Comparison of ENCODE assay signal across 8 cellular contexts in the genomic region with DNA sequence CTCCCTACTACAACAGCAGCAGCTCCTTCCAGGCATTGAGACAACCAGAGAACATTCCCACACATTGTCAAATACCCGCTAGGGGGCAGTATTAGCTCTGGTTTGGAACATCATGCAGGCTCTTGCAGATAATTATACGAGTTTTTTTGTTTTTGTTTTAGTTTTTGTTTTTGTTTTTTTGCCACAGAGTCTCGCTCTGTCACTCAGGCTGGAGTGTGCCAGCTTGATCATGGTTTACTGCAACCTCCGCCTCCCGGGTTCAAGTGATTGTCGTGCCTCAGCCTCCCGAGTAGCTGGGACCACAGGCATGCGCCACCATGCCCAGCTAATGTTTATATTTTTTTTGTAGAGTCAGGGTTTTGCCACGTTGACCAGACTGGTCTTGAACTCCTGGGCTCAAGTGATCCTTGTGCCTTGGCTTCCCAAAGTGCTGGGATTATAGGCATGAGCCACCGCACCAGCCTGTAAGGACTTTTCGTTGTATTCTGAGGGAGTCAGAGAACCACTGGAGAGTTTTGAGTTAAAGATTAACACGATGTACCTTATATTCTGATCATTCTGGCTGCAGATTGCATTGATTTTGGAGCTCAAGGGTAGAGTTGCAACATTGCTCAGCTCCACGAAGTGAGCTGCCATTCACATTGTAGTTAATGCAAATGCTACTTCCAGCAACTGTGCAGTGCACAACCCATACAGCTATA. TPM values are rescaled to one million over a fixed set of nuclear protein-coding genes. Genes with fewer than 3 reads are reported as not detected.
A peak's percentile ranks its signal among the peaks of the same experiment; 100 is the strongest.
DNase-seq lines count a peak whose midpoint lies in the region; ATAC-seq and TF ChIP-seq lines count a peak whose summit lies in the region.

No MANE protein-coding gene starts in this region.

- peak; percentile 79 for ATAC-seq in left ventricle myocardium superior

- H3K36me3 ChIP-seq in Karpas-422 (ENCODE audit: insufficient read depth, low read length) (no peaks in the 10 kb centered on the region), Peyer's patch (no peaks in the 10 kb centered on the region)

- TF ChIP-seq POLR2A in Peyer's patch (IDR thresholded peaks at IDR 0.05), result no peak

- no peaks in the 10 kb centered on the region for H4K20me1 ChIP-seq in Karpas-422 (ENCODE audit: insufficient read depth, low read depth, low read length)

- no peak overlapping the region for H3K9ac ChIP-seq in Karpas-422 (ENCODE audit: low read length)

- no peaks in the 10 kb centered on the region for H3K79me2 ChIP-seq in Karpas-422 (ENCODE audit: low read length)

- H3K27me3 ChIP-seq in Karpas-422 (ENCODE audit: low read length) (no peaks in the 10 kb centered on the region), Peyer's patch (no peaks in the 10 kb centered on the region)

- no peaks in the 10 kb centered on the region for H3K9me2 ChIP-seq in Karpas-422 (replicated peaks; ENCODE audit: insufficient read depth, low read length)

- no peaks in the 10 kb centered on the region for H3K9me3 ChIP-seq in Karpas-422 (ENCODE audit: low read length)
- no peaks in the 10 kb centered on the region for H3K9me3 ChIP-seq in Peyer's patch

- intact Hi-C loops in left ventricle myocardium superior (cut with micrococcal nuclease), result loop anchor here (5.0 to 10.0 kb wide), 2 partner anchors 86 to 204 kb away; partner anchors contain the start of gene CBLC

- DNase-seq in ELF-1 (ENCODE audit: low read depth, low spot score), result peak; percentile 87
- DNase-seq in Karpas-422, result peak; percentile 86
- peak in 2 of 3 donors; percentile 28 to 86 for DNase-seq in Peyer's patch
- peak; percentile 64 for DNase-seq in amniotic stem cell (lab: John Stamatoyannopoulos, UW)
- no peak for DNase-seq in left ventricle myocardium superior
- DNase-seq in retinal pigment epithelial cell (ENCODE audit: low read depth), result peak; percentile 48
- no peak for DNase-seq in cortex of kidney (lab: John Stamatoyannopoulos, UW)
- DNase-seq in GOT3 (lab: John Stamatoyannopoulos, UW), result no peak

- peak in 5 of 6 experiments; percentile 19 to 81 (median 76) for TF ChIP-seq CTCF in Peyer's patch (IDR thresholded peaks at IDR 0.05)
- TF ChIP-seq CTCF in retinal pigment epithelial cell (conservative IDR thresholded peaks at IDR 0.05; ENCODE audit: low read depth, low read length), result peak; percentile 75

- H3K27ac ChIP-seq in Karpas-422 (ENCODE audit: low read length) (no peak overlapping the region), Peyer's patch (peak overlapping the region in 1 of 4 donors; percentile 18)

- H3K4me3 ChIP-seq in Karpas-422 (ENCODE audit: low read length), result no peak overlapping the region
- peak overlapping the region in 2 of 4 donors; percentile 30 to 32 for H3K4me3 ChIP-seq in Peyer's patch
- no peak overlapping the region for H3K4me3 ChIP-seq in retinal pigment epithelial cell (ENCODE audit: low read length)

- no peak overlapping the region for H3K4me2 ChIP-seq in Karpas-422 (ENCODE audit: low read depth, low read length, poor library complexity, severe bottlenecking)

- 0 out of 2 replicates have a peak, but pooled peaks cover 4% of the 10 kb centered on the region for H3K4me1 ChIP-seq in Karpas-422 (ENCODE audit: low read length)
- peaks cover 0 to 6% (median 0%) of the 10 kb centered on the region in 4 donors for H3K4me1 ChIP-seq in Peyer's patch

- no peak overlapping the region for H2AFZ ChIP-seq in Karpas-422 (ENCODE audit: low read length)

RNA-seq across cellular contexts. Expression of gene CEACAM20, which starts 41.7 kb away (rescaled TPM):
- not detected in 2 replicates for total RNA-seq in Karpas-422 (2014; rRNA removed; shearing (Covaris generic); ENCODE audit: low replicate concordance)
- total RNA-seq in Peyer's patch (100 to 1,000 TPM in 3 of 4 donors, 1 to 10 TPM in 1; 5.0 to 490 (median 163) TPM), left ventricle myocardium superior (not detected)

RNA-seq across cellular contexts. Expression of gene IGSF23, which starts 42.2 kb away (rescaled TPM):
- not detected in 2 replicates for total RNA-seq in Karpas-422 (2014; rRNA removed; shearing (Covaris generic); ENCODE audit: low replicate concordance)
- total RNA-seq in Peyer's patch, result 10 to 100 TPM in 2 of 4 donors, 1 to 10 TPM in 1, not detected in 1; 7.5 to 20.7 (median 11.0) TPM
- total RNA-seq in left ventricle myocardium superior, result not detected

Comparison
In these comparisons a context has a peak if more than half of its experiments do, and no peak if none do; other contexts are left out.
1. DNase-seq: peak in ELF-1 (single experiment), Karpas-422 (single experiment), Peyer's patch (2 of 3), amniotic stem cell (single experiment) and retinal pigment epithelial cell (single experiment); none in left ventricle myocardium superior (single experiment), cortex of kidney (single experiment) and GOT3 (single experiment).